In genomic region chr10:69392481-69393000, GRCh38 we compare ENCODE assay signal across 1 cellular context.
TF ChIP-seq lines count a peak whose summit lies in the region.

No MANE protein-coding gene starts in this region.

TF ChIP-seq in K562, 482 proteins besides CTCF, POLR2A, EP300 and RAD21 (continued from another document and continues in another):
- TF ChIP-seq, protein P1, sequence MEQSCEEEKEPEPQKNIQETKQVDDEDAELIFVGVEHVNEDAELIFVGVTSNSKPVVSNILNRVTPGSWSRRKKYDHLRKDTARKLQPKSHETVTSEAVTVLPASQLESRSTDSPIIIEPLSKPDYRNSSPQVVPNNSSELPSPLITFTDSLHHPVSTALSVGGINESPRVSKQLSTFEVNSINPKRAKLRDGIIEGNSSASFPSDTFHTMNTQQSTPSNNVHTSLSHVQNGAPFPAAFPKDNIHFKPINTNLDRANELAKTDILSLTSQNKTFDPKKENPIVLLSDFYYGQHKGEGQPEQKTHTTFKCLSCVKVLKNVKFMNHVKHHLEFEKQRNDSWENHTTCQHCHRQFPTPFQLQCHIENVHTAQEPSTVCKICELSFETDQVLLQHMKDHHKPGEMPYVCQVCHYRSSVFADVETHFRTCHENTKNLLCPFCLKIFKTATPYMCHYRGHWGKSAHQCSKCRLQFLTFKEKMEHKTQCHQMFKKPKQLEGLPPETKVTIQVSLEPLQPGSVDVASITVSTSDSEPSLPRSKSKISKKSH (CRISPR knock-in tag; IDR thresholded peaks at IDR 0.05): no peak
- TF ChIP-seq PTBP1 (IDR thresholded peaks at IDR 0.05; ENCODE audit: low read depth, low read length): no peak
- TF ChIP-seq SRSF3 (IDR thresholded peaks at IDR 0.05; ENCODE audit: insufficient read depth, low read length): no peak
- TF ChIP-seq POLR2G (IDR thresholded peaks at IDR 0.05; ENCODE audit: low read depth, low read length): peak; percentile 34; the same call in 1 of the 2 replicates
- TF ChIP-seq, protein P2, sequence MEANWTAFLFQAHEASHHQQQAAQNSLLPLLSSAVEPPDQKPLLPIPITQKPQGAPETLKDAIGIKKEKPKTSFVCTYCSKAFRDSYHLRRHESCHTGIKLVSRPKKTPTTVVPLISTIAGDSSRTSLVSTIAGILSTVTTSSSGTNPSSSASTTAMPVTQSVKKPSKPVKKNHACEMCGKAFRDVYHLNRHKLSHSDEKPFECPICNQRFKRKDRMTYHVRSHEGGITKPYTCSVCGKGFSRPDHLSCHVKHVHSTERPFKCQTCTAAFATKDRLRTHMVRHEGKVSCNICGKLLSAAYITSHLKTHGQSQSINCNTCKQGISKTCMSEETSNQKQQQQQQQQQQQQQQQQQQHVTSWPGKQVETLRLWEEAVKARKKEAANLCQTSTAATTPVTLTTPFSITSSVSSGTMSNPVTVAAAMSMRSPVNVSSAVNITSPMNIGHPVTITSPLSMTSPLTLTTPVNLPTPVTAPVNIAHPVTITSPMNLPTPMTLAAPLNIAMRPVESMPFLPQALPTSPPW (CRISPR knock-in tag; IDR thresholded peaks at IDR 0.05): peak; percentile 83
- TF ChIP-seq LARP7 (IDR thresholded peaks at IDR 0.05): no peak
- no peak for TF ChIP-seq SAFB2 (IDR thresholded peaks at IDR 0.05; ENCODE audit: borderline replicate concordance, low read depth, low read length, severe bottlenecking)
- no peak for TF ChIP-seq HMG20B (CRISPR knock-in tag; IDR thresholded peaks at IDR 0.05)
- TF ChIP-seq POU5F1 (IDR thresholded peaks at IDR 0.05; ENCODE audit: borderline replicate concordance, low read depth, low read length, partially characterized antibody): no peak
- TF ChIP-seq ADNP (tag; IDR thresholded peaks at IDR 0.05): no peak
- no peak for TF ChIP-seq NCOA4 (IDR thresholded peaks at IDR 0.05; ENCODE audit: partially characterized antibody)
- TF ChIP-seq POLR2H (tag; IDR thresholded peaks at IDR 0.05; ENCODE audit: low read depth): no peak
- TF ChIP-seq NKRF (IDR thresholded peaks at IDR 0.05; ENCODE audit: borderline replicate concordance): no peak
- no peak for TF ChIP-seq HSF4 (CRISPR knock-in tag; IDR thresholded peaks at IDR 0.05; ENCODE audit: borderline replicate concordance)
- TF ChIP-seq DPF2 (IDR thresholded peaks at IDR 0.05): 0 out of 2 replicates have a peak, but pooled peaks have one; percentile 12
- TF ChIP-seq FOXK2 (conservative IDR thresholded peaks at IDR 0.05 in 1 of 2, IDR thresholded peaks at IDR 0.05 in 1 of 2; ENCODE audit: low read depth in 2 of 2): peak in 1 of 2 experiments; percentile 21; a peak in 1 of 4 replicates
- no peak for TF ChIP-seq ZNF76 (CRISPR knock-in tag; IDR thresholded peaks at IDR 0.05; ENCODE audit: borderline replicate concordance)
- TF ChIP-seq, protein P3, sequence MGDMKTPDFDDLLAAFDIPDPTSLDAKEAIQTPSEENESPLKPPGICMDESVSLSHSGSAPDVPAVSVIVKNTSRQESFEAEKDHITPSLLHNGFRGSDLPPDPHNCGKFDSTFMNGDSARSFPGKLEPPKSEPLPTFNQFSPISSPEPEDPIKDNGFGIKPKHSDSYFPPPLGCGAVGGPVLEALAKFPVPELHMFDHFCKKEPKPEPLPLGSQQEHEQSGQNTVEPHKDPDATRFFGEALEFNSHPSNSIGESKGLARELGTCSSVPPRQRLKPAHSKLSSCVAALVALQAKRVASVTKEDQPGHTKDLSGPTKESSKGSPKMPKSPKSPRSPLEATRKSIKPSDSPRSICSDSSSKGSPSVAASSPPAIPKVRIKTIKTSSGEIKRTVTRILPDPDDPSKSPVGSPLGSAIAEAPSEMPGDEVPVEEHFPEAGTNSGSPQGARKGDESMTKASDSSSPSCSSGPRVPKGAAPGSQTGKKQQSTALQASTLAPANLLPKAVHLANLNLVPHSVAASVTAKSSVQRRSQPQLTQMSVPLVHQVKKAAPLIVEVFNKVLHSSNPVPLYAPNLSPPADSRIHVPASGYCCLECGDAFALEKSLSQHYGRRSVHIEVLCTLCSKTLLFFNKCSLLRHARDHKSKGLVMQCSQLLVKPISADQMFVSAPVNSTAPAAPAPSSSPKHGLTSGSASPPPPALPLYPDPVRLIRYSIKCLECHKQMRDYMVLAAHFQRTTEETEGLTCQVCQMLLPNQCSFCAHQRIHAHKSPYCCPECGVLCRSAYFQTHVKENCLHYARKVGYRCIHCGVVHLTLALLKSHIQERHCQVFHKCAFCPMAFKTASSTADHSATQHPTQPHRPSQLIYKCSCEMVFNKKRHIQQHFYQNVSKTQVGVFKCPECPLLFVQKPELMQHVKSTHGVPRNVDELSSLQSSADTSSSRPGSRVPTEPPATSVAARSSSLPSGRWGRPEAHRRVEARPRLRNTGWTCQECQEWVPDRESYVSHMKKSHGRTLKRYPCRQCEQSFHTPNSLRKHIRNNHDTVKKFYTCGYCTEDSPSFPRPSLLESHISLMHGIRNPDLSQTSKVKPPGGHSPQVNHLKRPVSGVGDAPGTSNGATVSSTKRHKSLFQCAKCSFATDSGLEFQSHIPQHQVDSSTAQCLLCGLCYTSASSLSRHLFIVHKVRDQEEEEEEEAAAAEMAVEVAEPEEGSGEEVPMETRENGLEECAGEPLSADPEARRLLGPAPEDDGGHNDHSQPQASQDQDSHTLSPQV (IDR thresholded peaks at IDR 0.05): no peak
- no peak for TF ChIP-seq PYGO2 (tag; IDR thresholded peaks at IDR 0.05)
- TF ChIP-seq, protein P4, sequence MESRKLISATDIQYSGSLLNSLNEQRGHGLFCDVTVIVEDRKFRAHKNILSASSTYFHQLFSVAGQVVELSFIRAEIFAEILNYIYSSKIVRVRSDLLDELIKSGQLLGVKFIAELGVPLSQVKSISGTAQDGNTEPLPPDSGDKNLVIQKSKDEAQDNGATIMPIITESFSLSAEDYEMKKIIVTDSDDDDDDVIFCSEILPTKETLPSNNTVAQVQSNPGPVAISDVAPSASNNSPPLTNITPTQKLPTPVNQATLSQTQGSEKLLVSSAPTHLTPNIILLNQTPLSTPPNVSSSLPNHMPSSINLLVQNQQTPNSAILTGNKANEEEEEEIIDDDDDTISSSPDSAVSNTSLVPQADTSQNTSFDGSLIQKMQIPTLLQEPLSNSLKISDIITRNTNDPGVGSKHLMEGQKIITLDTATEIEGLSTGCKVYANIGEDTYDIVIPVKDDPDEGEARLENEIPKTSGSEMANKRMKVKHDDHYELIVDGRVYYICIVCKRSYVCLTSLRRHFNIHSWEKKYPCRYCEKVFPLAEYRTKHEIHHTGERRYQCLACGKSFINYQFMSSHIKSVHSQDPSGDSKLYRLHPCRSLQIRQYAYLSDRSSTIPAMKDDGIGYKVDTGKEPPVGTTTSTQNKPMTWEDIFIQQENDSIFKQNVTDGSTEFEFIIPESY (CRISPR knock-in tag; IDR thresholded peaks at IDR 0.05): peak; percentile 20; the same call in 1 of the 2 replicates
- no peak for TF ChIP-seq MEIS2 (IDR thresholded peaks at IDR 0.05; ENCODE audit: partially characterized antibody)
- TF ChIP-seq ILK (tag; IDR thresholded peaks at IDR 0.05; ENCODE audit: borderline replicate concordance, low read depth): no peak
- no peak for TF ChIP-seq ASH1L (IDR thresholded peaks at IDR 0.05; ENCODE audit: borderline replicate concordance, low read depth, partially characterized antibody)
- TF ChIP-seq HDAC2 (IDR thresholded peaks at IDR 0.05): no peak
- no peak for TF ChIP-seq ZFP36 (IDR thresholded peaks at IDR 0.05; ENCODE audit: low read depth, low read length, partially characterized antibody)
- peak in 2 of 3 experiments; percentile 59 to 70 for TF ChIP-seq YY1 (IDR thresholded peaks at IDR 0.05; ENCODE audit: borderline replicate concordance in 1 of 3, control insufficient read depth in 1 of 3, extremely low read depth in 1 of 3, insufficient read depth in 3 of 3, insufficient read length in 1 of 3, insufficient replicate concordance in 2 of 3, low read depth in 1 of 3, low read length in 2 of 3)
- TF ChIP-seq ZNF398 (CRISPR knock-in tag; IDR thresholded peaks at IDR 0.05): no peak
- no peak for TF ChIP-seq DMBX1 (CRISPR knock-in tag; IDR thresholded peaks at IDR 0.05; ENCODE audit: borderline replicate concordance)
- TF ChIP-seq FOS (IDR thresholded peaks at IDR 0.05; ENCODE audit: extremely low read depth, insufficient read length): no peak
- TF ChIP-seq, protein P5, sequence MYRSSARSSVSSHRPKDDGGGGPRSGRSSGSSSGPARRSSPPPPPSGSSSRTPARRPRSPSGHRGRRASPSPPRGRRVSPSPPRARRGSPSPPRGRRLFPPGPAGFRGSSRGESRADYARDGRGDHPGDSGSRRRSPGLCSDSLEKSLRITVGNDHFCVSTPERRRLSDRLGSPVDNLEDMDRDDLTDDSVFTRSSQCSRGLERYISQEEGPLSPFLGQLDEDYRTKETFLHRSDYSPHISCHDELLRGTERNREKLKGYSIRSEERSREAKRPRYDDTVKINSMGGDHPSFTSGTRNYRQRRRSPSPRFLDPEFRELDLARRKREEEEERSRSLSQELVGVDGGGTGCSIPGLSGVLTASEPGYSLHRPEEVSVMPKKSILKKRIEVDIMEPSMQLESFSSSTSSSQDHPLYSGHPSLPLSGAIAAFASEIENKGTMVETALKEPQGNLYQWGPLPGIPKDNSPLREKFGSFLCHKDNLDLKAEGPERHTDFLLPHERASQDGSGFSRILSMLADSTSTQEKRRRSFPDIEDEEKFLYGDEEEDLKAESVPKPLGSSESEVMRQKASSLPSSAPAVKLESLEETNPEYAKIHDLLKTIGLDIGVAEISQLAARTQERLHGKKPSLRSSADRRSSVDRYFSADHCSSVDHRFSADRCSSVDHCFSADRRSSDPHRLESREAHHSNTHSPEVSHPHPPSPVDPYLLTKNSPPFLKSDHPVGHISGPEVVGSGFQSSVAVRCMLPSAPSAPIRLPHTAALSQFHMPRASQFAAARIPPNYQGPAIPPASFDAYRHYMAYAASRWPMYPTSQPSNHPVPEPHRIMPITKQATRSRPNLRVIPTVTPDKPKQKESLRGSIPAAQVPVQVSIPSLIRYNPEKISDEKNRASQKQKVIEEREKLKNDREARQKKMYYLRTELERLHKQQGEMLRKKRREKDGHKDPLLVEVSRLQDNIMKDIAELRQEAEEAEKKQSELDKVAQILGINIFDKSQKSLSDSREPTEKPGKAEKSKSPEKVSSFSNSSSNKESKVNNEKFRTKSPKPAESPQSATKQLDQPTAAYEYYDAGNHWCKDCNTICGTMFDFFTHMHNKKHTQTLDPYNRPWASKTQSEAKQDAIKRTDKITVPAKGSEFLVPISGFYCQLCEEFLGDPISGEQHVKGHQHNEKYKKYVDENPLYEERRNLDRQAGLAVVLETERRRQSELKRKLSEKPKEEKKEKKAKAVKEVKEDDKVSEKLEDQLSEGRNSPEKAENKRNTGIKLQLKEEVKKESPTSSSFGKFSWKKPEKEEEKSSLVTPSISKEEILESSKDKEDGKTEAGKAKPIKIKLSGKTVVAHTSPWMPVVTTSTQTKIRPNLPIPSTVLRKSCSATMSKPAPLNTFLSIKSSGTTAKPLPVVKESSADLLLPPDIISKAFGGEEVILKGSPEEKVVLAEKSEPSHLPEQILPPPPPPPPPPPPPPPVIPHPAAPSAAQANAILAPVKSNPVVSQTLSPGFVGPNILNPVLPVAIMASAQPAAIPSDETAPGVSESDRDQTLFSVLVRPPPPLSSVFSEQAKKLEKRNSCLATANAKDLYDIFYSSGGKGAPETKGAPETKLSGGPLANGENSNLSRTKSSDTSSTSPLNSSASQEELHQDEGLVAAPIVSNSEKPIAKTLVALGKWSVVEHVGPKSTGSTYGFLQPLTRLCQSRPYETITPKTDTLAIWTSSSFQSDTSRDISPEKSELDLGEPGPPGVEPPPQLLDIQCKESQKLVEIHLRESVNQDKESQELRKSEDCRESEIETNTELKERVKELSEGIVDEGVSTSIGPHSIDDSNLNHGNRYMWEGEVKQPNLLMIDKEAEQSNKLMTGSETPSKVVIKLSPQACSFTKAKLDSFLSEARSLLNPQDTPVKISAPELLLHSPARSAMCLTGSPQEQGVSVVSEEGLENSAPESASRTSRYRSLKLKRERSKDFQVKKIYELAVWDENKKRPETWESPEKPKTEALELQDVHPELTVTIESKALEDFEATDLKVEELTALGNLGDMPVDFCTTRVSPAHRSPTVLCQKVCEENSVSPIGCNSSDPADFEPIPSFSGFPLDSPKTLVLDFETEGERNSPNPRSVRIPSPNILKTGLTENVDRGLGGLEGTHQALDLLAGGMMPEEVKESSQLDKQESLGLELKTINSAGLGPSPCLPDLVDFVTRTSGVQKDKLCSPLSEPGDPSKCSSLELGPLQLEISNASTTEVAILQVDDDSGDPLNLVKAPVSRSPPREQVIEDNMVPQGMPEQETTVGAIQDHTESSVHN (IDR thresholded peaks at IDR 0.05; ENCODE audit: borderline replicate concordance in 1 of 2, low read depth in 1 of 2): no peak
- peak; percentile 95 for TF ChIP-seq STAG1 (CRISPR knock-in tag; IDR thresholded peaks at IDR 0.05; ENCODE audit: borderline replicate concordance)
- TF ChIP-seq ZFX (CRISPR knock-in tag; IDR thresholded peaks at IDR 0.05): no peak
- TF ChIP-seq, protein P6, sequence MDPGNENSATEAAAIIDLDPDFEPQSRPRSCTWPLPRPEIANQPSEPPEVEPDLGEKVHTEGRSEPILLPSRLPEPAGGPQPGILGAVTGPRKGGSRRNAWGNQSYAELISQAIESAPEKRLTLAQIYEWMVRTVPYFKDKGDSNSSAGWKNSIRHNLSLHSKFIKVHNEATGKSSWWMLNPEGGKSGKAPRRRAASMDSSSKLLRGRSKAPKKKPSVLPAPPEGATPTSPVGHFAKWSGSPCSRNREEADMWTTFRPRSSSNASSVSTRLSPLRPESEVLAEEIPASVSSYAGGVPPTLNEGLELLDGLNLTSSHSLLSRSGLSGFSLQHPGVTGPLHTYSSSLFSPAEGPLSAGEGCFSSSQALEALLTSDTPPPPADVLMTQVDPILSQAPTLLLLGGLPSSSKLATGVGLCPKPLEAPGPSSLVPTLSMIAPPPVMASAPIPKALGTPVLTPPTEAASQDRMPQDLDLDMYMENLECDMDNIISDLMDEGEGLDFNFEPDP (CRISPR knock-in tag; IDR thresholded peaks at IDR 0.05): no peak
- no peak for TF ChIP-seq KLF13 (tag; IDR thresholded peaks at IDR 0.05; ENCODE audit: borderline replicate concordance, low read depth)
